Comparison of ENCODE assay signal across 8 cellular contexts in genomic region chr2:37377187-37377532, GRCh38.
DNase-seq lines count a peak whose midpoint lies in the region; ATAC-seq and TF ChIP-seq lines count a peak whose summit lies in the region.

No MANE protein-coding gene starts in this region.

- CTCF ChIA-PET in GM10248 (lab: Yijun Ruan, JAX) = interaction anchor here (0.8 to 5.8 kb wide), 12 partner anchors 8 to 509 kb away, joined by 3 to 59 read pairs (median 4); no protein-coding TSS in a partner anchor

- POLR2A ChIA-PET in GM10248 (lab: Yijun Ruan, JAX) = interaction anchor here (0.6 kb wide), 2 partner anchors 160 to 616 kb away, joined by 3 read pairs; no protein-coding TSS in a partner anchor

- peak overlapping the region; percentile 7 to 20 for H3K4me3 ChIP-seq in foreskin fibroblast (ENCODE audit: low read depth in 1 of 2, low read length in 2 of 2)

- no peak for TF ChIP-seq CTCF in foreskin fibroblast (IDR thresholded peaks at IDR 0.05; ENCODE audit: low read depth, low read length)
- no peak for TF ChIP-seq CTCF in GM10248 (IDR thresholded peaks at IDR 0.05; ENCODE audit: control extremely low read depth, extremely low read depth, low read depth, missing control alignments)

- ATAC-seq in GM19043 (IDR thresholded peaks at IDR 0.05; ENCODE audit: low read depth, unreplicated experiment) = peak; percentile 41

- DNase-seq in AG08396 (ENCODE audit: low spot score) (peak; percentile 23), NCI-H2107 (lab: John Stamatoyannopoulos, UW) (peak; percentile 6), foreskin fibroblast (peak; percentile 64 to 69), NCI-H526 (lab: John Stamatoyannopoulos, UW) (no peak), nucleus accumbens (lab: John Stamatoyannopoulos, UW) (no peak), NCI-H345 treated with DMSO at 0.1 percent for 48 hours (lab: John Stamatoyannopoulos, UW; ENCODE audit: unreplicated experiment) (no peak), GM10248 (ENCODE audit: extremely low spot score) (no peak)

Comparison
In these comparisons a context has a peak if more than half of its experiments do, and no peak if none do; other contexts are left out.
1. DNase-seq: peak in AG08396 (single experiment), NCI-H2107 (single experiment) and foreskin fibroblast (2 of 2); none in NCI-H526 (0 of 2), nucleus accumbens (0 of 56), NCI-H345 treated with DMSO at 0.1 percent for 48 hours (single experiment) and GM10248 (single experiment).